In genomic region chr20:18506744-18507143, GRCh38 we compare ENCODE assay signal across 8 cellular contexts. TPM values are rescaled to one million over a fixed set of nuclear protein-coding genes. Genes with fewer than 3 reads are reported as not detected.
DNase-seq lines count a peak whose midpoint lies in the region; ATAC-seq and TF ChIP-seq lines count a peak whose summit lies in the region.

No MANE protein-coding gene starts in this region.

- CTCF ChIA-PET in activated CD8-positive, alpha-beta T cell treated with anti-CD3 and anti-CD28 coated beads, Interleukin-2, amount 10 ng/mL, durations not matched to agents 7 days and 5 days (lab: Charles Lee), result interaction anchor here (0.9 to 3.9 kb wide), 10 partner anchors 9 to 93 kb away, joined by 3 to 34 read pairs (median 3); partner anchors contain the start of genes POLR3F and RBBP9

- H3K4me3 ChIP-seq in right atrium auricular region (peak overlapping the region; percentile 63 to 90), iPS DF 6.9 (ENCODE audit: low read length) (peak overlapping the region; percentile 59; the same call in 1 of the 2 replicates)

- H3K27me3 Mint-ChIP-seq in activated CD8-positive, alpha-beta T cell treated with anti-CD3 and anti-CD28 coated beads, Interleukin-2, amount 10 ng/mL, durations not matched to agents 7 days and 5 days (ENCODE audit: low read depth), result no peaks in the 10 kb centered on the region
- H3K27me3 Mint-ChIP-seq in stimulated activated naive CD8-positive, alpha-beta T cell treated with anti-CD3 and anti-CD28 coated beads, Interleukin-15, Interleukin-2, amounts not matched to agents 100 ng/mL and 50 ng/mL, for 24 hours, result peaks cover 8% of the 10 kb centered on the region

- POLR2A ChIA-PET in activated CD8-positive, alpha-beta T cell treated with anti-CD3 and anti-CD28 coated beads, Interleukin-2, amount 10 ng/mL, durations not matched to agents 7 days and 5 days (lab: Charles Lee), result interaction anchor here (0.7 to 3.1 kb wide), 13 partner anchors 8 to 541 kb away, joined by 3 to 54 read pairs (median 4); partner anchors contain the start of genes DZANK1, POLR3F, RBBP9 and SMIM26

- peaks cover 0 to 19% of the 10 kb centered on the region in 2 donors for H3K4me1 ChIP-seq in right atrium auricular region
- H3K4me1 ChIP-seq in iPS DF 6.9 (ENCODE audit: control insufficient read depth, insufficient read depth, low read length), result 0 out of 2 replicates have a peak, but pooled peaks cover 1% of the 10 kb centered on the region

- peaks cover 51% of the 10 kb centered on the region for H3K4me1 Mint-ChIP-seq in activated CD8-positive, alpha-beta T cell treated with anti-CD3 and anti-CD28 coated beads, Interleukin-2, amount 10 ng/mL, durations not matched to agents 7 days and 5 days (ENCODE audit: low read depth)
- H3K4me1 Mint-ChIP-seq in stimulated activated naive CD8-positive, alpha-beta T cell treated with anti-CD3 and anti-CD28 coated beads, Interleukin-15, Interleukin-2, amounts not matched to agents 100 ng/mL and 50 ng/mL, for 24 hours (ENCODE audit: low read depth), result peaks cover 48% of the 10 kb centered on the region

- H3K36me3 ChIP-seq in right atrium auricular region, result peaks cover 7% of the 10 kb centered on the region
- H3K36me3 ChIP-seq in iPS DF 6.9 (ENCODE audit: control insufficient read depth, insufficient read depth, low read length), result no peaks in the 10 kb centered on the region

- peak overlapping the region; percentile 94 for H3K4me3 Mint-ChIP-seq in activated CD8-positive, alpha-beta T cell treated with anti-CD3 and anti-CD28 coated beads, Interleukin-2, amount 10 ng/mL, durations not matched to agents 7 days and 5 days
- H3K4me3 Mint-ChIP-seq in stimulated activated naive CD8-positive, alpha-beta T cell treated with anti-CD3 and anti-CD28 coated beads, Interleukin-15, Interleukin-2, amounts not matched to agents 100 ng/mL and 50 ng/mL, for 24 hours, result peak overlapping the region; percentile 100

- DNase-seq in right atrium auricular region (ENCODE audit: low spot score) (no peak), left ventricle myocardium superior (no peak), iPS DF 6.9 (ENCODE audit: low read depth, low spot score) (no peak), T-helper 9 cell (no peak), NAMALWA (ENCODE audit: low spot score) (no peak)
- peak; percentile 42 for DNase-seq in activated CD8-positive, alpha-beta T cell treated with anti-CD3 and anti-CD28 coated beads, Interleukin-2, amount 10 ng/mL, durations not matched to agents 7 days and 5 days

- no peaks in the 10 kb centered on the region for H3K9me3 ChIP-seq in right atrium auricular region
- H3K9me3 ChIP-seq in iPS DF 6.9 (ENCODE audit: control insufficient read depth, insufficient read depth, low read length), result no peaks in the 10 kb centered on the region

- H3K27me3 ChIP-seq in right atrium auricular region, result no peaks in the 10 kb centered on the region
- no peaks in the 10 kb centered on the region for H3K27me3 ChIP-seq in iPS DF 6.9 (ENCODE audit: control insufficient read depth, insufficient read depth, low read length)

- intact Hi-C loops in left ventricle myocardium superior (cut with micrococcal nuclease), result no loop called here

- ATAC-seq in left ventricle myocardium superior, result no peak
- ATAC-seq in activated CD8-positive, alpha-beta T cell treated with anti-CD3 and anti-CD28 coated beads, Interleukin-2, amount 10 ng/mL, durations not matched to agents 7 days and 5 days, result no peak
- ATAC-seq in HG03045 (IDR thresholded peaks at IDR 0.05; ENCODE audit: unreplicated experiment), result no peak

- no peak for TF ChIP-seq CTCF in right atrium auricular region (IDR thresholded peaks at IDR 0.05)

- no peaks in the 10 kb centered on the region for H3K9me3 Mint-ChIP-seq in activated CD8-positive, alpha-beta T cell treated with anti-CD3 and anti-CD28 coated beads, Interleukin-2, amount 10 ng/mL, durations not matched to agents 7 days and 5 days (ENCODE audit: insufficient read depth)
- H3K9me3 Mint-ChIP-seq in stimulated activated naive CD8-positive, alpha-beta T cell treated with anti-CD3 and anti-CD28 coated beads, Interleukin-15, Interleukin-2, amounts not matched to agents 100 ng/mL and 50 ng/mL, for 24 hours, result no peaks in the 10 kb centered on the region

- H3K27ac Mint-ChIP-seq in activated CD8-positive, alpha-beta T cell treated with anti-CD3 and anti-CD28 coated beads, Interleukin-2, amount 10 ng/mL, durations not matched to agents 7 days and 5 days, result peak overlapping the region; percentile 99
- peak overlapping the region; percentile 99 for H3K27ac Mint-ChIP-seq in stimulated activated naive CD8-positive, alpha-beta T cell treated with anti-CD3 and anti-CD28 coated beads, Interleukin-15, Interleukin-2, amounts not matched to agents 100 ng/mL and 50 ng/mL, for 24 hours

- no CpG with 5 or more reads among the region's 8 CpGs for WGBS in iPS DF 6.9 (ENCODE audit: insufficient coverage, insufficient read length)

- peaks cover 29% of the 10 kb centered on the region for H3K36me3 Mint-ChIP-seq in activated CD8-positive, alpha-beta T cell treated with anti-CD3 and anti-CD28 coated beads, Interleukin-2, amount 10 ng/mL, durations not matched to agents 7 days and 5 days (ENCODE audit: low read depth)
- H3K36me3 Mint-ChIP-seq in stimulated activated naive CD8-positive, alpha-beta T cell treated with anti-CD3 and anti-CD28 coated beads, Interleukin-15, Interleukin-2, amounts not matched to agents 100 ng/mL and 50 ng/mL, for 24 hours (ENCODE audit: low read depth), result peaks cover 29% of the 10 kb centered on the region

- peak overlapping the region; percentile 96 for H3K27ac ChIP-seq in right atrium auricular region
- no peak overlapping the region for H3K27ac ChIP-seq in iPS DF 6.9 (ENCODE audit: low read length)

RNA-seq across cellular contexts. Expression of gene SEC23B, which starts 1.0 kb away (rescaled TPM):
- total RNA-seq in right atrium auricular region, result 10 to 100 TPM in 1 of 2 donors, 1 to 10 TPM in 1; 6.8 to 19.1 TPM
- total RNA-seq in left ventricle myocardium superior, result 9.5 TPM
- total RNA-seq in activated CD8-positive, alpha-beta T cell treated with anti-CD3 and anti-CD28 coated beads, Interleukin-2, amount 10 ng/mL, durations not matched to agents 7 days and 5 days, result 10 to 100 TPM; 59.6 to 63.9 TPM

RNA-seq across cellular contexts. Expression of gene RBBP9, which starts 9.7 kb away (rescaled TPM):
- total RNA-seq in right atrium auricular region (1 to 10 TPM; 8.6 to 9.1 TPM), left ventricle myocardium superior (5.1 TPM)
- total RNA-seq in activated CD8-positive, alpha-beta T cell treated with anti-CD3 and anti-CD28 coated beads, Interleukin-2, amount 10 ng/mL, durations not matched to agents 7 days and 5 days, result 10 to 100 TPM; 10.6 to 10.8 TPM

RNA-seq across cellular contexts. Expression of gene POLR3F, which starts 39.6 kb away (rescaled TPM):
- 1 to 10 TPM; 5.5 to 5.9 TPM for total RNA-seq in right atrium auricular region
- total RNA-seq in left ventricle myocardium superior, result 9.9 TPM
- 1 to 10 TPM; 8.3 to 8.4 TPM for total RNA-seq in activated CD8-positive, alpha-beta T cell treated with anti-CD3 and anti-CD28 coated beads, Interleukin-2, amount 10 ng/mL, durations not matched to agents 7 days and 5 days

RNA-seq across cellular contexts. Expression of gene DZANK1, which starts 39.9 kb away (rescaled TPM):
- total RNA-seq in right atrium auricular region (under 1 TPM; 0.41 to 0.83 TPM), left ventricle myocardium superior (0.50 TPM)
- total RNA-seq in activated CD8-positive, alpha-beta T cell treated with anti-CD3 and anti-CD28 coated beads, Interleukin-2, amount 10 ng/mL, durations not matched to agents 7 days and 5 days, result 1 to 10 TPM; 1.4 to 1.6 TPM
